ENCODE assay signal across 8 cellular contexts in the genomic region with DNA sequence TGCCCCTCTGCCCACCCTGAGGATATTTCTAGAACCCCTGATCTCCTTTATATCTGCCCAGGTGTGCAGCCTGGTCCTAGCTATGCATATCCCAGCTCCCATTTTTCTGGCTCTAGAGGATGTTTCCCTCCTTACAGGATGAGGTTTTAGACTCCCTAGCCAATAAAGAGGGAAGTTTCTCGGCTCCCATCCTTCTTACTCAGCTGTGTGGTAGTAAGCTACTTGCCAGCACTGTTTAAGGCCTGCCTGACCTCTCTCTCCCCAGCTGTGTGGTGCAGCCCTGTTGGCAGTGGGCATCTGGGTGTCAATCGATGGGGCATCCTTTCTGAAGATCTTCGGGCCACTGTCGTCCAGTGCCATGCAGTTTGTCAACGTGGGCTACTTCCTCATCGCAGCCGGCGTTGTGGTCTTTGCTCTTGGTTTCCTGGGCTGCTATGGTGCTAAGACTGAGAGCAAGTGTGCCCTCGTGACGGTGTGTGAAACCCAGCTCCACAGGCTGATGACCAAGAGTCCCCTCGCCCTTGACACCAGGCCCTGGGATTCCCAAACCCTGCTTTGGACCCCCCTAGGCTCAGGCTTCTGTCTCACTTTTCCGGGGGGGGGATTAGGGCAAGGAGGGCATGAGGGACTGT. TPM values are rescaled to one million over a fixed set of nuclear protein-coding genes. Genes with fewer than 3 reads are reported as not detected.
A peak's percentile ranks its signal among the peaks of the same experiment; 100 is the strongest.
DNase-seq lines count a peak whose midpoint lies in the region; ATAC-seq and TF ChIP-seq lines count a peak whose summit lies in the region.

No MANE protein-coding gene starts in this region.

- TF ChIP-seq RAD21 in IMR-90 (IDR thresholded peaks at IDR 0.05; ENCODE audit: low read length): no peak

- no TSS peak for BruUV-seq in IMR-90 (replicated peaks; lab: Mats Ljungman, UMichigan)

- TF ChIP-seq POLR2A in IMR-90 (IDR thresholded peaks at IDR 0.05; ENCODE audit: low read depth, low read length): no peak

- in situ Hi-C loops in IMR-90 (cut with MboI; ENCODE audit: low sequenced_read_pairs): no loop called here

- dilution Hi-C loops in IMR-90 (cut with HindIII; ENCODE audit: low sequenced_read_pairs, unreplicated experiment): loop anchor here (25.0 kb wide), 1 partner anchor 147 kb away; no protein-coding TSS in a partner anchor

- no peaks in the 10 kb centered on the region for H3K9me3 ChIP-seq in IMR-90 (ENCODE audit: control insufficient read depth, insufficient read depth, low read length)
- H3K9me3 ChIP-seq in duodenal mucosa (ENCODE audit: control insufficient read depth in 1 of 2, low read length in 2 of 2): no peaks in the 10 kb centered on the region

- peak overlapping the region; percentile 79 for H2BK20ac ChIP-seq in IMR-90 (ENCODE audit: low read depth, low read length)

- H4K91ac ChIP-seq in IMR-90 (ENCODE audit: insufficient read depth, low read depth, low read length): peak overlapping the region; percentile 51

- POLR2A ChIA-PET in IMR-90 (lab: Charles Lee; ENCODE audit: unreplicated experiment): no interaction called here

- H3K79me1 ChIP-seq in IMR-90 (ENCODE audit: low read depth in 1 of 2, low read length in 2 of 2): no peaks in the 10 kb centered on the region

- TF ChIP-seq CTCF in IMR-90 (conservative IDR thresholded peaks at IDR 0.05; ENCODE audit: low read depth, low read length): no peak

- H3K9ac ChIP-seq in IMR-90 (ENCODE audit: low read depth, low read length) (no peak overlapping the region), duodenal mucosa (ENCODE audit: low read depth in 1 of 2, low read length in 2 of 2) (peak overlapping the region; percentile 55 to 71), rectal smooth muscle tissue (ENCODE audit: low read length) (no peak overlapping the region)

- H3K36me3 ChIP-seq in IMR-90 (ENCODE audit: control insufficient read depth, insufficient read depth, low read length): peaks cover 12% of the 10 kb centered on the region; the same call in 1 of the 2 replicates
- H3K36me3 ChIP-seq in duodenal mucosa (ENCODE audit: control insufficient read depth in 1 of 2, insufficient read depth in 2 of 2, low read length in 2 of 2): peaks cover 5 to 7% of the 10 kb centered on the region in 2 donors
- H3K36me3 ChIP-seq in rectal smooth muscle tissue (ENCODE audit: control insufficient read depth, insufficient read depth, low read length): peaks cover 7% of the 10 kb centered on the region

- intact Hi-C loops in IMR-90 (cut with micrococcal nuclease): no loop called here

- H3K9me1 ChIP-seq in IMR-90 (ENCODE audit: insufficient read depth, low read length): peaks cover 16% of the 10 kb centered on the region

- H2BK15ac ChIP-seq in IMR-90 (ENCODE audit: low read depth, low read length): peak overlapping the region; percentile 78; the same call in 1 of the 3 replicates

- DNase-seq in ELR (ENCODE audit: low read depth): peak; percentile 35
- DNase-seq in IMR-90: no peak
- DNase-seq in HT-29 (ENCODE audit: low spot score): no peak
- no peak for DNase-seq in NCI-H1048 (lab: John Stamatoyannopoulos, UW)
- DNase-seq in dedifferentiated amniotic fluid mesenchymal stem cell (ENCODE audit: extremely low spot score): no peak
- no peak for DNase-seq in NCI-H69 (lab: John Stamatoyannopoulos, UW)

- no peak overlapping the region for H3K27ac ChIP-seq in IMR-90 (ENCODE audit: insufficient read depth, low read length)
- peak overlapping the region; percentile 82 for H3K27ac ChIP-seq in duodenal mucosa (ENCODE audit: low read depth, low read length)
- peak overlapping the region; percentile 3 for H3K27ac ChIP-seq in rectal smooth muscle tissue (ENCODE audit: low read depth, low read length)

- no peak overlapping the region for H3K4me2 ChIP-seq in IMR-90 (ENCODE audit: low read depth, low read length)

- H3K27me3 ChIP-seq in IMR-90 (ENCODE audit: control insufficient read depth, insufficient read depth, low read length): no peaks in the 10 kb centered on the region
- no peaks in the 10 kb centered on the region for H3K27me3 ChIP-seq in duodenal mucosa (ENCODE audit: control insufficient read depth in 1 of 2, insufficient read depth in 2 of 2, low read length in 2 of 2)
- H3K27me3 ChIP-seq in rectal smooth muscle tissue (ENCODE audit: control insufficient read depth, insufficient read depth, low read length): no peaks in the 10 kb centered on the region

- no peak overlapping the region for H3K56ac ChIP-seq in IMR-90 (ENCODE audit: extremely low read depth, insufficient read depth, low read length)

- peaks cover 16% of the 10 kb centered on the region for H3K4me1 ChIP-seq in IMR-90 (ENCODE audit: control insufficient read depth, insufficient read depth, low read length)
- peaks cover 81 to 84% of the 10 kb centered on the region in 2 donors for H3K4me1 ChIP-seq in duodenal mucosa (ENCODE audit: control insufficient read depth in 1 of 2, insufficient read depth in 2 of 2, low read length in 2 of 2)
- peaks cover 6% of the 10 kb centered on the region for H3K4me1 ChIP-seq in rectal smooth muscle tissue (ENCODE audit: control insufficient read depth, insufficient read depth, low read length)

- H4K5ac ChIP-seq in IMR-90 (ENCODE audit: low read depth, low read length): peak overlapping the region; percentile 38; the same call in 1 of the 2 replicates

- H2BK5ac ChIP-seq in IMR-90 (ENCODE audit: low read depth, low read length, poor library complexity, severe bottlenecking): peak overlapping the region; percentile 79

- no peaks in the 10 kb centered on the region for H4K20me1 ChIP-seq in IMR-90 (ENCODE audit: insufficient read depth, low read length)

- H2AFZ ChIP-seq in IMR-90 (replicated peaks; ENCODE audit: low read length, poor library complexity): no peak overlapping the region

- peak overlapping the region; percentile 91 for H2AK5ac ChIP-seq in IMR-90 (ENCODE audit: low read depth, low read length)

- peak overlapping the region; percentile 88 for H2AK9ac ChIP-seq in IMR-90 (replicated peaks; ENCODE audit: low read depth, low read length, poor library complexity)

- WGBS in IMR-90 (ENCODE audit: extremely low coverage in 2 of 2, insufficient read length in 1 of 2), 2 experiments: 95% methylated on average over 7 of the region's 12 CpGs; no CpG with 5 or more reads in 1 of the 2 experiments

- H4K8ac ChIP-seq in IMR-90 (ENCODE audit: low read depth in 2 of 2, low read length in 2 of 2): peak overlapping the region; percentile 50 to 90; a peak in 2 of 4 replicates

- no peak for ATAC-seq in IMR-90 (ENCODE audit: low read depth)

- no peak overlapping the region for H3K23ac ChIP-seq in IMR-90 (ENCODE audit: low read depth, low read length)

- peak overlapping the region; percentile 90 for H3K4ac ChIP-seq in IMR-90 (ENCODE audit: low read depth, low read length)

- peak overlapping the region; percentile 58 for H3K14ac ChIP-seq in IMR-90 (replicated peaks; ENCODE audit: low read depth, low read length)

- H3K18ac ChIP-seq in IMR-90 (ENCODE audit: low read depth, low read length): no peak overlapping the region; the same call in 1 of the 2 replicates

- CTCF ChIA-PET in IMR-90 (lab: Yijun Ruan, JAX): interaction anchor here (3.5 kb wide), 1 partner anchor 40 kb away, joined by 21 read pairs; no protein-coding TSS in a partner anchor

- H2BK120ac ChIP-seq in IMR-90 (ENCODE audit: low read depth, low read length): peak overlapping the region; percentile 90

- no peak overlapping the region for H3K4me3 ChIP-seq in IMR-90 (ENCODE audit: insufficient read depth, low read depth, low read length)
- peak overlapping the region; percentile 9 to 16 for H3K4me3 ChIP-seq in duodenal mucosa (ENCODE audit: low read depth in 1 of 2, low read length in 2 of 2)
- H3K4me3 ChIP-seq in rectal smooth muscle tissue (ENCODE audit: low read length): no peak overlapping the region

TF ChIP-seq in IMR-90, 13 proteins besides CTCF, POLR2A, EP300 and RAD21 (continues in another document):
- no peak for TF ChIP-seq CEBPB (IDR thresholded peaks at IDR 0.05; ENCODE audit: low read depth, low read length)
- no peak for TF ChIP-seq BHLHE40 (IDR thresholded peaks at IDR 0.05; ENCODE audit: low read depth, low read length)
- TF ChIP-seq, protein P1, sequence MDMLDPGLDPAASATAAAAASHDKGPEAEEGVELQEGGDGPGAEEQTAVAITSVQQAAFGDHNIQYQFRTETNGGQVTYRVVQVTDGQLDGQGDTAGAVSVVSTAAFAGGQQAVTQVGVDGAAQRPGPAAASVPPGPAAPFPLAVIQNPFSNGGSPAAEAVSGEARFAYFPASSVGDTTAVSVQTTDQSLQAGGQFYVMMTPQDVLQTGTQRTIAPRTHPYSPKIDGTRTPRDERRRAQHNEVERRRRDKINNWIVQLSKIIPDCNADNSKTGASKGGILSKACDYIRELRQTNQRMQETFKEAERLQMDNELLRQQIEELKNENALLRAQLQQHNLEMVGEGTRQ (IDR thresholded peaks at IDR 0.05; ENCODE audit: low read depth, low read length): no peak
- TF ChIP-seq MXI1 (IDR thresholded peaks at IDR 0.05; ENCODE audit: borderline replicate concordance, low read depth, low read length): no peak

RNA-seq across cellular contexts. Expression of a gene that starts 7.8 kb away (rescaled TPM):
- total RNA-seq in IMR-90 (2012; rRNA removed): not detected in 2 replicates
- not detected in 2 replicates for polyA plus RNA-seq in IMR-90 (2012; rRNA removed)
- polyA plus RNA-seq in IMR-90 (2012; cell fraction: cytosol; rRNA removed): not detected in 2 replicates
- not detected in 2 replicates for polyA plus RNA-seq in IMR-90 (2012; cell fraction: nucleus; rRNA removed; ENCODE audit: low replicate concordance)
- total RNA-seq in HT-29 (2014; rRNA removed; shearing (Covaris generic)): not detected in 2 replicates

RNA-seq across cellular contexts. Expression of a gene that starts 9.2 kb away (rescaled TPM):
- 0.18 TPM in 1 of 2 replicates, not detected in the other for total RNA-seq in IMR-90 (2012; rRNA removed)
- polyA plus RNA-seq in IMR-90 (2012; rRNA removed): 0.82 and 0.89 TPM in 2 replicates
- 0.08 and 0.44 TPM in 2 replicates for polyA plus RNA-seq in IMR-90 (2012; cell fraction: cytosol; rRNA removed)
- 0.55 and 1.1 TPM in 2 replicates for polyA plus RNA-seq in IMR-90 (2012; cell fraction: nucleus; rRNA removed; ENCODE audit: low replicate concordance)
- 162 and 165 TPM in 2 replicates for total RNA-seq in HT-29 (2014; rRNA removed; shearing (Covaris generic))

RNA-seq across cellular contexts. Expression of a gene that starts 14.2 kb away (rescaled TPM):
- total RNA-seq in IMR-90 (2012; rRNA removed): 45.3 and 54.8 TPM in 2 replicates
- polyA plus RNA-seq in IMR-90 (2012; rRNA removed): 65.3 and 65.8 TPM in 2 replicates
- polyA plus RNA-seq in IMR-90 (2012; cell fraction: cytosol; rRNA removed): 44.6 and 61.9 TPM in 2 replicates
- polyA plus RNA-seq in IMR-90 (2012; cell fraction: nucleus; rRNA removed; ENCODE audit: low replicate concordance): 135 and 140 TPM in 2 replicates
- 53.5 TPM in 2 replicates for total RNA-seq in HT-29 (2014; rRNA removed; shearing (Covaris generic))

RNA-seq across cellular contexts. Expression of a gene that starts 19.1 kb away (rescaled TPM):
- total RNA-seq in IMR-90 (2012; rRNA removed): 2.5 TPM in 2 replicates
- 2.5 and 2.9 TPM in 2 replicates for polyA plus RNA-seq in IMR-90 (2012; rRNA removed)
- polyA plus RNA-seq in IMR-90 (2012; cell fraction: cytosol; rRNA removed): 2.5 and 4.7 TPM in 2 replicates
- 3.3 and 3.6 TPM in 2 replicates for polyA plus RNA-seq in IMR-90 (2012; cell fraction: nucleus; rRNA removed; ENCODE audit: low replicate concordance)
- total RNA-seq in HT-29 (2014; rRNA removed; shearing (Covaris generic)): not detected in 2 replicates

RNA-seq across cellular contexts. Expression of a gene that starts 51.6 kb away (rescaled TPM):
- 9.9 and 14.7 TPM in 2 replicates for total RNA-seq in IMR-90 (2012; rRNA removed)
- polyA plus RNA-seq in IMR-90 (2012; rRNA removed): 4.3 and 5.3 TPM in 2 replicates
- polyA plus RNA-seq in IMR-90 (2012; cell fraction: cytosol; rRNA removed): 1.7 and 2.0 TPM in 2 replicates
- 1.6 and 6.0 TPM in 2 replicates for polyA plus RNA-seq in IMR-90 (2012; cell fraction: nucleus; rRNA removed; ENCODE audit: low replicate concordance)
- 7.7 and 8.4 TPM in 2 replicates for total RNA-seq in HT-29 (2014; rRNA removed; shearing (Covaris generic))

Comparison
In these comparisons a context has a peak if more than half of its experiments do, and no peak if none do; other contexts are left out.
1. H3K4me3 ChIP-seq: peak in duodenal mucosa (2 of 2); none in IMR-90 (single experiment) and rectal smooth muscle tissue (single experiment).
2. H3K9ac ChIP-seq: peak in duodenal mucosa (2 of 2); none in IMR-90 (single experiment) and rectal smooth muscle tissue (single experiment).
3. RNA of a gene that starts 9.2 kb away (total RNA-seq): 162 to 165 TPM in HT-29; 0.18 TPM in IMR-90; every median in the first group is over 100 times any median in the second.